In genomic region chr2:109666466-109666865, GRCh38 we compare ENCODE assay signal across 28 cellular contexts.
"Had no signal": no experiment of that assay in that cellular context is flagged by ENCODE, and none has a peak within 500 bp of the region (broad histone marks: within the 10 kb centered on the region; RNA-seq: fewer than 3 reads in every experiment).

No MANE protein-coding gene starts in this region.

- ATAC-seq: stimulated activated effector memory CD8-positive, alpha-beta T cell treated with anti-CD3 and anti-CD28 coated beads, Interleukin-12 subunit alpha, Interleukin-12 subunit beta, amount 100 ng/mL, for 72 hours; stimulated activated memory B cell treated with anti-CD40 and anti-IgM and Interleukin-4, amounts not matched to agents 10 μg/mL and 1 μg/mL and 100 μg/mL, for 72 hours; stimulated activated naive B cell treated with anti-CD40 and anti-IgM and Interleukin-4, amounts not matched to agents 10 μg/mL and 1 μg/mL and 100 μg/mL, for 72 hours; stimulated activated naive CD8-positive, alpha-beta T cell treated with anti-CD3 and anti-CD28 coated beads, Interleukin-15, amount 100 ng/mL, for 72 hours; stimulated activated naive CD8-positive, alpha-beta T cell treated with anti-CD3 and anti-CD28 coated beads, Interleukin-15, Interleukin-2, amounts not matched to agents 100 U/mL and 50 U/mL, for 24 hours; upper lobe of right lung had no signal

- H3K27ac Mint-ChIP-seq: stimulated activated effector memory CD8-positive, alpha-beta T cell treated with anti-CD3 and anti-CD28 coated beads, Interleukin-12 subunit alpha, Interleukin-12 subunit beta, amount 100 ng/mL, for 72 hours; stimulated activated memory B cell treated with anti-CD40 and anti-IgM and Interleukin-4, amounts not matched to agents 10 μg/mL and 1 μg/mL and 100 μg/mL, for 72 hours; stimulated activated naive B cell treated with anti-CD40 and anti-IgM and Interleukin-4, amounts not matched to agents 10 μg/mL and 1 μg/mL and 100 μg/mL, for 72 hours; stimulated activated naive CD8-positive, alpha-beta T cell treated with anti-CD3 and anti-CD28 coated beads, Interleukin-15, amount 100 ng/mL, for 72 hours; stimulated activated naive CD8-positive, alpha-beta T cell treated with anti-CD3 and anti-CD28 coated beads, Interleukin-15, Interleukin-2, amounts not matched to agents 100 ng/mL and 50 ng/mL, for 24 hours; type B pancreatic cell had no signal

- H3K36me3 ChIP-seq: stomach, suprapubic skin, thoracic aorta, thyroid gland, tibial artery, tibial nerve, transverse colon, upper lobe of left lung, upper lobe of right lung, uterus, vagina had no signal

- H3K4me3 Mint-ChIP-seq: stimulated activated effector memory CD8-positive, alpha-beta T cell treated with anti-CD3 and anti-CD28 coated beads, Interleukin-12 subunit alpha, Interleukin-12 subunit beta, amount 100 ng/mL, for 72 hours; stimulated activated memory B cell treated with anti-CD40 and anti-IgM and Interleukin-4, amounts not matched to agents 10 μg/mL and 1 μg/mL and 100 μg/mL, for 72 hours; stimulated activated naive B cell treated with anti-CD40 and anti-IgM and Interleukin-4, amounts not matched to agents 10 μg/mL and 1 μg/mL and 100 μg/mL, for 72 hours; stimulated activated naive CD8-positive, alpha-beta T cell treated with anti-CD3 and anti-CD28 coated beads, Interleukin-15, amount 100 ng/mL, for 72 hours; stimulated activated naive CD8-positive, alpha-beta T cell treated with anti-CD3 and anti-CD28 coated beads, Interleukin-15, Interleukin-2, amounts not matched to agents 100 ng/mL and 50 ng/mL, for 24 hours; type B pancreatic cell had no signal

- H3K27ac ChIP-seq: stomach, suprapubic skin, testis, thyroid gland, tibial artery, tibial nerve, transverse colon, upper lobe of left lung, upper lobe of right lung, uterus, vagina had no signal

- DNase-seq: stimulated activated CD4-positive, alpha-beta T cell treated with anti-CD3 and anti-CD28 coated beads, Interleukin-2, amount 100 ng/mL, for 48 hours; stimulated activated CD4-positive, alpha-beta T cell treated with anti-CD3 and anti-CD28 coated beads, Interleukin-4, amount 100 ng/mL, for 1 hour; stimulated activated CD4-positive, alpha-beta T cell treated with anti-CD3 and anti-CD28 coated beads, Interleukin-4, amount 100 ng/mL, for 24 hours; stimulated activated CD4-positive, alpha-beta T cell treated with anti-CD3 and anti-CD28 coated beads, Interleukin-4, amount 100 ng/mL, for 4 hours; stimulated activated CD8-positive, alpha-beta memory T cell treated with anti-CD3 and anti-CD28 coated beads, Interleukin-4, amount 100 ng/mL, for 48 hours; stimulated activated naive B cell treated with anti-CD40 and anti-IgM and Interleukin-4, amounts not matched to agents 10 μg/mL and 1 μg/mL and 100 μg/mL, for 72 hours; stimulated activated naive CD4-positive, alpha-beta T cell; stimulated activated naive CD4-positive, alpha-beta T cell treated with Interleukin-2 at 50 U/mL for 16 hours; stimulated activated naive CD8-positive, alpha-beta T cell treated with anti-CD3 and anti-CD28 coated beads, Interleukin-15, amount 100 ng/mL, for 72 hours; stimulated activated naive CD8-positive, alpha-beta T cell treated with anti-CD3 and anti-CD28 coated beads, Interleukin-15, Interleukin-2, amounts not matched to agents 100 U/mL and 50 U/mL, for 24 hours; stomach; substantia nigra; testis; thyroid gland; tibial artery; transverse colon; trophoblast cell; upper lobe of left lung; upper lobe of right lung; uterus had no signal

- H3K36me3 Mint-ChIP-seq: stimulated activated effector memory CD8-positive, alpha-beta T cell treated with anti-CD3 and anti-CD28 coated beads, Interleukin-12 subunit alpha, Interleukin-12 subunit beta, amount 100 ng/mL, for 72 hours; stimulated activated memory B cell treated with anti-CD40 and anti-IgM and Interleukin-4, amounts not matched to agents 10 μg/mL and 1 μg/mL and 100 μg/mL, for 72 hours; stimulated activated naive B cell treated with anti-CD40 and anti-IgM and Interleukin-4, amounts not matched to agents 10 μg/mL and 1 μg/mL and 100 μg/mL, for 72 hours; type B pancreatic cell had no signal

- H3K4me1 Mint-ChIP-seq: stimulated activated effector memory CD8-positive, alpha-beta T cell treated with anti-CD3 and anti-CD28 coated beads, Interleukin-12 subunit alpha, Interleukin-12 subunit beta, amount 100 ng/mL, for 72 hours; stimulated activated memory B cell treated with anti-CD40 and anti-IgM and Interleukin-4, amounts not matched to agents 10 μg/mL and 1 μg/mL and 100 μg/mL, for 72 hours; stimulated activated naive B cell treated with anti-CD40 and anti-IgM and Interleukin-4, amounts not matched to agents 10 μg/mL and 1 μg/mL and 100 μg/mL, for 72 hours; stimulated activated naive CD8-positive, alpha-beta T cell treated with anti-CD3 and anti-CD28 coated beads, Interleukin-15, amount 100 ng/mL, for 72 hours had no signal

- H3K27me3 ChIP-seq: suprapubic skin, testis, thyroid gland, tibial artery, tibial nerve, transverse colon, upper lobe of left lung, upper lobe of right lung, uterus, vagina had no signal

- H3K9me3 ChIP-seq: stomach, suprapubic skin, testis, thoracic aorta, thyroid gland, tibial artery, tibial nerve, transverse colon, upper lobe of left lung, upper lobe of right lung, uterus, vagina had no signal

- H3K4me1 ChIP-seq: testis, thyroid gland, upper lobe of left lung, upper lobe of right lung, uterus had no signal

- H3K4me3 ChIP-seq: stomach, suprapubic skin, testis, thoracic aorta, thyroid gland, tibial artery, tibial nerve, transverse colon, upper lobe of left lung, upper lobe of right lung, uterus, vagina had no signal

- H3K9me3 Mint-ChIP-seq: stimulated activated effector memory CD8-positive, alpha-beta T cell treated with anti-CD3 and anti-CD28 coated beads, Interleukin-12 subunit alpha, Interleukin-12 subunit beta, amount 100 ng/mL, for 72 hours; stimulated activated memory B cell treated with anti-CD40 and anti-IgM and Interleukin-4, amounts not matched to agents 10 μg/mL and 1 μg/mL and 100 μg/mL, for 72 hours; stimulated activated naive B cell treated with anti-CD40 and anti-IgM and Interleukin-4, amounts not matched to agents 10 μg/mL and 1 μg/mL and 100 μg/mL, for 72 hours; stimulated activated naive CD8-positive, alpha-beta T cell treated with anti-CD3 and anti-CD28 coated beads, Interleukin-15, amount 100 ng/mL, for 72 hours; stimulated activated naive CD8-positive, alpha-beta T cell treated with anti-CD3 and anti-CD28 coated beads, Interleukin-15, Interleukin-2, amounts not matched to agents 100 ng/mL and 50 ng/mL, for 24 hours; type B pancreatic cell had no signal

- H3K27me3 Mint-ChIP-seq: stimulated activated memory B cell treated with anti-CD40 and anti-IgM and Interleukin-4, amounts not matched to agents 10 μg/mL and 1 μg/mL and 100 μg/mL, for 72 hours; type B pancreatic cell had no signal
